8 cellular contexts compared by ENCODE assay signal in the genomic region with DNA sequence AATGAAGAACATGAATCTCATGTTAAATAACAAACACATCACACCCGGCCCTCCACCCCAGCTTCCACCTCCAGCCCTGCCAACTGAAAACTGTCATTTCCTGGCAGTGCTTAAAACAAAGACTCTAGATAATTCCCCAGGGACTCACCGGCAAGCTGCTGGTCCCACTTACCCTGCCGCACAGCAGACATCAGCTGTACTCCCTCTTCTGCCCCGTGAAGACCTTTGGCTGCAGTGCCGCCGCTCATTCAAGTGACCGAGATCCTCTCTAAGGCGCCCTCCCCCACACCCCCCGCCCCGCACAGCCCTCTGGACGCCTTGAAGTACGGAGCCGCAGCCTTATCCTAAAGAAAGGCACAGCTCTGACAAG. TPM values are rescaled to one million over a fixed set of nuclear protein-coding genes. Genes with fewer than 3 reads are reported as not detected.
DNase-seq lines count a peak whose midpoint lies in the region; ATAC-seq, FAIRE-seq and TF ChIP-seq lines count a peak whose summit lies in the region.

No MANE protein-coding gene starts in this region.

- peaks cover 0 to 2% (median 0%) of the 10 kb centered on the region in 3 donors for H3K27me3 Mint-ChIP-seq in CD14-positive monocyte (ENCODE audit: low read depth in 3 of 3)

- CTCF ChIA-PET in Panc1 (lab: Charles Lee) = interaction anchor here (0.6 to 0.7 kb wide), 2 partner anchors 140 to 142 kb away, joined by 3 read pairs; no protein-coding TSS in a partner anchor

- H3K9me3 Mint-ChIP-seq in CD14-positive monocyte = no peaks in the 10 kb centered on the region

- H3K9ac ChIP-seq in keratinocyte (ENCODE audit: control insufficient read depth, extremely low read depth, insufficient read depth, low read length) = peak overlapping the region; percentile 66

- no peaks in the 10 kb centered on the region for H3K79me2 ChIP-seq in keratinocyte (ENCODE audit: control insufficient read depth, insufficient read depth, low read length)

- no peaks in the 10 kb centered on the region for H4K20me1 ChIP-seq in keratinocyte (ENCODE audit: control insufficient read depth, extremely low read depth, insufficient read depth, low read length)

- H3K27me3 ChIP-seq in Panc1 (ENCODE audit: control insufficient read depth, insufficient read depth, low read length) (no peaks in the 10 kb centered on the region), bronchial epithelial cell (ENCODE audit: control insufficient read depth, insufficient read depth, low read length) (no peaks in the 10 kb centered on the region), keratinocyte (ENCODE audit: control insufficient read depth, extremely low read depth, insufficient read depth, low read length) (no peaks in the 10 kb centered on the region), spleen (replicated peaks in 1 of 7) (no peaks in the 10 kb centered on the region)

- peak in 1 of 3 donors; percentile 54 for TF ChIP-seq POLR2A in spleen (IDR thresholded peaks at IDR 0.05)

- in situ Hi-C loops in Panc1 (cut with HindIII; ENCODE audit: low pct_unique_long_range_greater_than_20kb, low sequenced_read_pairs) = no loop called here

- peak overlapping the region; percentile 97 for H3K4me3 Mint-ChIP-seq in CD14-positive monocyte

- POLR2A ChIA-PET in Panc1 (lab: Charles Lee) = interaction anchor here (0.6 kb wide), 1 partner anchor 20 kb away, joined by 6 read pairs; no protein-coding TSS in a partner anchor

- H2AFZ ChIP-seq in keratinocyte (ENCODE audit: control insufficient read depth, low read length) = peak overlapping the region; percentile 99

- ATAC-seq in GM18868 (IDR thresholded peaks at IDR 0.05; ENCODE audit: unreplicated experiment) (peak; percentile 31), HG03439 (IDR thresholded peaks at IDR 0.05; ENCODE audit: unreplicated experiment) (peak; percentile 29), Panc1 (peak; percentile 80), GM19455 (IDR thresholded peaks at IDR 0.05; ENCODE audit: unreplicated experiment) (no peak)

- H3K36me3 ChIP-seq in Panc1 (ENCODE audit: control insufficient read depth, insufficient read depth, low read length) (peaks cover 2% of the 10 kb centered on the region; the same call in 1 of the 2 replicates), bronchial epithelial cell (ENCODE audit: control insufficient read depth, insufficient read depth, low read length) (peaks cover 3% of the 10 kb centered on the region), keratinocyte (ENCODE audit: control insufficient read depth in 2 of 2, extremely low read depth in 1 of 2, insufficient read depth in 2 of 2, low read length in 2 of 2) (no peaks in the 10 kb centered on the region), spleen (peaks cover 0 to 6% (median 2%) of the 10 kb centered on the region in 6 donors)

- H3K9me3 ChIP-seq in Panc1 (ENCODE audit: control insufficient read depth, insufficient read depth, low read depth, low read length) = no peaks in the 10 kb centered on the region
- H3K9me3 ChIP-seq in keratinocyte (ENCODE audit: control insufficient read depth, low read depth, low read length) = no peaks in the 10 kb centered on the region
- no peaks in the 10 kb centered on the region for H3K9me3 ChIP-seq in spleen

- FAIRE-seq in bronchial epithelial cell (lab: Jason Lieb, UNC) (no peak), keratinocyte (lab: Jason Lieb, UNC) (no peak)

- 0 to 1% (median 0%) methylated on average over 2 to 13 of the region's 13 CpGs for WGBS in spleen, 5 donors

- peak overlapping the region; percentile 32 for H3K27ac ChIP-seq in Panc1 (ENCODE audit: low read length)
- H3K27ac ChIP-seq in keratinocyte (ENCODE audit: control insufficient read depth, insufficient read depth, low read length) = peak overlapping the region; percentile 26
- H3K27ac ChIP-seq in spleen = peak overlapping the region; percentile 61 to 96 (median 92)

- BruUV-seq in Panc1 (replicated peaks; lab: Mats Ljungman, UMichigan) = no TSS peak

- DNase-seq in CD14-positive monocyte (ENCODE audit: low spot score) = no peak
- no peak for DNase-seq in Panc1 (ENCODE audit: low read depth, low spot score)
- DNase-seq in bronchial epithelial cell (ENCODE audit: low read depth) = no peak
- DNase-seq in keratinocyte (ENCODE audit: low read depth, low spot score) = no peak
- DNase-seq in spleen = peak; percentile 90

- TF ChIP-seq CTCF in CD14-positive monocyte (IDR thresholded peaks at IDR 0.05) (no peak), Panc1 (IDR thresholded peaks at IDR 0.05) (no peak), bronchial epithelial cell (IDR thresholded peaks at IDR 0.05; ENCODE audit: insufficient read depth, low read length, severe bottlenecking) (no peak), keratinocyte (optimal IDR thresholded peaks at IDR 0.05 in 1 of 3, IDR thresholded peaks at IDR 0.05 in 1 of 3, conservative IDR thresholded peaks at IDR 0.05 in 1 of 3; ENCODE audit: extremely low read depth in 1 of 3, insufficient read depth in 2 of 3, low read length in 3 of 3) (no peak), spleen (IDR thresholded peaks at IDR 0.05 in 8 of 11, conservative IDR thresholded peaks at IDR 0.05 in 3 of 11) (no peak)

- peaks cover 23% of the 10 kb centered on the region for H3K4me1 ChIP-seq in Panc1 (ENCODE audit: control insufficient read depth, insufficient read depth, low read length)
- peaks cover 18% of the 10 kb centered on the region for H3K4me1 ChIP-seq in keratinocyte (ENCODE audit: control insufficient read depth, extremely low read depth, insufficient read depth, low read length)
- peaks cover 48 to 94% (median 72%) of the 10 kb centered on the region in 6 donors for H3K4me1 ChIP-seq in spleen

- no peaks in the 10 kb centered on the region for H3K9me1 ChIP-seq in keratinocyte (ENCODE audit: control insufficient read depth, extremely low read depth, insufficient read depth, low read length)

- dilution Hi-C loops in keratinocyte (cut with MboI; ENCODE audit: extremely low pct_ligation_motif_present, low sequenced_read_pairs) = no loop called here

- peaks cover 82% of the 10 kb centered on the region for H3K4me1 Mint-ChIP-seq in CD14-positive monocyte

- H3K27ac Mint-ChIP-seq in CD14-positive monocyte = peak overlapping the region; percentile 97 to 99 (median 99)

- peak overlapping the region; percentile 99 for H3K4me2 ChIP-seq in keratinocyte (ENCODE audit: control insufficient read depth, extremely low read depth, insufficient read depth, low read depth, low read length)

- H3K36me3 Mint-ChIP-seq in CD14-positive monocyte = peaks cover 10 to 16% of the 10 kb centered on the region in 2 donors

- H3K4me3 ChIP-seq in Panc1 (ENCODE audit: low read depth in 2 of 2, low read length in 2 of 2) (peak overlapping the region; percentile 77 to 96), bronchial epithelial cell (ENCODE audit: low read depth, low read length) (peak overlapping the region; percentile 75), keratinocyte (ENCODE audit: control insufficient read depth in 2 of 3, extremely low read depth in 1 of 3, insufficient read depth in 2 of 3, low read depth in 1 of 3, low read length in 3 of 3) (peak overlapping the region; percentile 60 to 92 (median 88)), spleen (peak overlapping the region; percentile 78 to 97 (median 88))

- intact Hi-C loops in CD14-positive monocyte (cut with micrococcal nuclease) = loop anchor here in 1 of 2 donors (10.0 kb wide), 1 partner anchor 87 kb away; a partner anchor contains a TSS
- intact Hi-C loops in Panc1 (cut with micrococcal nuclease; ENCODE audit: unreplicated experiment) = no loop called here
- intact Hi-C loops in spleen (cut with DNase I; ENCODE audit: low total_unique reads) = no loop called here

RNA-seq across cellular contexts. Expression of a gene that starts 0.5 kb away (rescaled TPM):
- polyA plus RNA-seq in CD14-positive monocyte (100 to 1,000 TPM; 555 to 603 TPM), keratinocyte (9.8 to 32.4 TPM (median 15.6 TPM) in 3 replicates), spleen (100 to 1,000 TPM in 2 of 3 donors, 10 to 100 TPM in 1; 85.2 to 149 (median 108) TPM)
- total RNA-seq in Panc1 (2021; ENCODE audit: unreplicated experiment) (5.8 TPM), bronchial epithelial cell (8.7 and 18.4 TPM in 2 replicates), spleen (100 to 1,000 TPM in 2 of 7 donors, 10 to 100 TPM in 5; 59.3 to 130 (median 68.7) TPM)
- 5.3 TPM for polyA plus RNA-seq in Panc1 (2012; ENCODE audit: insufficient read length)
- polyA plus RNA-seq in keratinocyte (2011; ENCODE audit: low read depth) = 50.0 TPM
- polyA plus RNA-seq in keratinocyte (2011; cell fraction: cytosol; rRNA removed) = 14.9 and 17.6 TPM in 2 replicates
- polyA plus RNA-seq in keratinocyte (2011; cell fraction: nucleus; rRNA removed) = 8.6 and 10.4 TPM in 2 replicates
- 12.5 and 112 TPM in 2 replicates for polyA plus RNA-seq in keratinocyte (2012; ENCODE audit: low replicate concordance)
- polyA minus RNA-seq in keratinocyte = 1.9 to 12.0 TPM (median 11.0 TPM) in 3 replicates
- polyA minus RNA-seq in keratinocyte (2011; cell fraction: cytosol; rRNA and poly(A)+ RNA removed) = not detected
- 5.9 and 7.2 TPM in 2 replicates for polyA minus RNA-seq in keratinocyte (2011; cell fraction: nucleus; rRNA and poly(A)+ RNA removed)

Comparison
In these comparisons a context has a peak if more than half of its experiments do, and no peak if none do; other contexts are left out.
1. H3K27ac ChIP-seq: peak in every context shown above with its lines; median percentile 92 in spleen; 32 in Panc1; 26 in keratinocyte.